28 cellular contexts compared by ENCODE assay signal in genomic region chr9:113652355-113653152, GRCh38.
DNase-seq lines count a peak whose midpoint lies in the region; ATAC-seq, FAIRE-seq and TF ChIP-seq lines count a peak whose summit lies in the region.
"Had no signal": no experiment of that assay in that cellular context is flagged by ENCODE, and none has a peak within 500 bp of the region (broad histone marks: within the 10 kb centered on the region; RNA-seq: fewer than 3 reads in every experiment).

No MANE protein-coding gene starts in this region.

- no peak overlapping the region for H2AK5ac ChIP-seq in H1 (ENCODE audit: low read depth, low read length)

- H4K5ac ChIP-seq in H1 (ENCODE audit: insufficient read length, low read depth, low read length) = no peak overlapping the region

- dilution Hi-C loops in mammary epithelial cell (cut with HindIII; ENCODE audit: low sequenced_read_pairs) = no loop called here

- H3K36me3 ChIP-seq in mammary epithelial cell (ENCODE audit: insufficient read depth, low read length) (no peaks in the 10 kb centered on the region), H1 (ENCODE audit: control insufficient read depth in 2 of 4, insufficient read depth in 4 of 4, low read length in 3 of 4) (no peaks in the 10 kb centered on the region), transverse colon (no peaks in the 10 kb centered on the region)
- H3K36me3 ChIP-seq: BE2C, heart right ventricle, ovary, upper lobe of left lung had no signal

- no peak overlapping the region for H3K14ac ChIP-seq in H1 (ENCODE audit: insufficient read length)

- H3K4me3 Mint-ChIP-seq in MCF 10A (ENCODE audit: unreplicated experiment) = no peak overlapping the region
- H3K4me3 Mint-ChIP-seq: activated CD4-positive, alpha-beta T cell treated with anti-CD3 and anti-CD28 coated beads, Interleukin-2, amount 10 ng/mL, durations not matched to agents 7 days and 5 days; activated CD8-positive, alpha-beta memory T cell treated with anti-CD3 and anti-CD28 coated beads, Interleukin-2, amount 10 ng/mL, durations not matched to agents 7 days and 5 days; activated naive CD8-positive, alpha-beta T cell treated with anti-CD3 and anti-CD28 coated beads, Interleukin-2, amount 10 ng/mL, durations not matched to agents 7 days and 5 days; activated T-helper 17 cell treated with anti-CD3 and anti-CD28 coated beads, Interleukin-2, amount 50 U/mL, for 72 hours; mesothelial cell of epicardium; naive thymus-derived CD4-positive, alpha-beta T cell; T-helper 1 cell treated with Interleukin-12 subunit alpha and Interleukin-12 subunit beta and Interleukin-4 antibody, amounts not matched to agents 30 μg/mL and 1 μg/mL, for 36 hours had no signal

- no peak overlapping the region for H4K8ac ChIP-seq in H1 (ENCODE audit: extremely low read depth, insufficient read depth, low read length)

- no peaks in the 10 kb centered on the region for H3K27me3 Mint-ChIP-seq in MCF 10A (ENCODE audit: insufficient read depth, unreplicated experiment)
- H3K27me3 Mint-ChIP-seq: activated CD4-positive, alpha-beta T cell treated with anti-CD3 and anti-CD28 coated beads, Interleukin-2, amount 10 ng/mL, durations not matched to agents 7 days and 5 days; activated CD8-positive, alpha-beta memory T cell treated with anti-CD3 and anti-CD28 coated beads, Interleukin-2, amount 10 ng/mL, durations not matched to agents 7 days and 5 days; activated T-helper 17 cell treated with anti-CD3 and anti-CD28 coated beads, Interleukin-2, amount 50 U/mL, for 72 hours; naive thymus-derived CD4-positive, alpha-beta T cell had no signal

- H3K27ac Mint-ChIP-seq in MCF 10A (ENCODE audit: low read depth, unreplicated experiment) = no peak overlapping the region
- H3K27ac Mint-ChIP-seq: activated CD4-positive, alpha-beta T cell treated with anti-CD3 and anti-CD28 coated beads, Interleukin-2, amount 10 ng/mL, durations not matched to agents 7 days and 5 days; activated CD8-positive, alpha-beta memory T cell treated with anti-CD3 and anti-CD28 coated beads, Interleukin-2, amount 10 ng/mL, durations not matched to agents 7 days and 5 days; activated naive CD8-positive, alpha-beta T cell treated with anti-CD3 and anti-CD28 coated beads, Interleukin-2, amount 10 ng/mL, durations not matched to agents 7 days and 5 days; mesothelial cell of epicardium; T-helper 1 cell treated with Interleukin-12 subunit alpha and Interleukin-12 subunit beta and Interleukin-4 antibody, amounts not matched to agents 30 μg/mL and 1 μg/mL, for 36 hours had no signal

- POLR2A ChIA-PET in MCF 10A (lab: Yijun Ruan, JAX) = interaction anchor here (0.7 to 0.8 kb wide), 2 partner anchors 25 to 74 kb away, joined by 3 read pairs; no protein-coding TSS in a partner anchor
- POLR2A ChIA-PET in H1 (lab: Charles Lee; ENCODE audit: partially characterized antibody) = interaction anchor here (2.8 to 4.5 kb wide), 2 partner anchors 50 to 59 kb away, joined by 10 to 46 read pairs; no protein-coding TSS in a partner anchor

- H3K9me3 ChIP-seq in mammary epithelial cell (replicated peaks; ENCODE audit: insufficient read depth, low read length) (no peaks in the 10 kb centered on the region), H1 (ENCODE audit: insufficient read depth in 2 of 2, low read depth in 1 of 2, low read length in 1 of 2) (no peaks in the 10 kb centered on the region), transverse colon (no peaks in the 10 kb centered on the region)
- H3K9me3 ChIP-seq: BE2C, heart right ventricle, ovary, upper lobe of left lung had no signal

- H2AFZ ChIP-seq in mammary epithelial cell (ENCODE audit: low read depth, low read length) (peak overlapping the region; percentile 43), H1 (ENCODE audit: low read length) (no peak overlapping the region)

- H3K4me3 ChIP-seq in mammary epithelial cell (replicated peaks in 1 of 3; ENCODE audit: insufficient read depth in 1 of 3, low read depth in 2 of 3, low read length in 3 of 3) = no peak overlapping the region
- no peak overlapping the region for H3K4me3 ChIP-seq in H1 (ENCODE audit: extremely low read depth in 1 of 4, insufficient read depth in 2 of 4, low read depth in 3 of 4, low read length in 4 of 4)
- no peak overlapping the region for H3K4me3 ChIP-seq in transverse colon
- H3K4me3 ChIP-seq: heart right ventricle, ovary, upper lobe of left lung had no signal

- 34% methylated on average over 5 of the region's 6 CpGs for WGBS in mammary epithelial cell (ENCODE audit: low coverage, missing lambda C conversion rate)
- WGBS in H1 (ENCODE audit: extremely low coverage in 1 of 2, insufficient coverage in 1 of 2, insufficient read length in 1 of 2, insufficient replicate concordance in 2 of 2, low coverage in 1 of 2, low lambda C conversion rate in 2 of 2, missing lambda C conversion rate in 1 of 2), 2 experiments = 84% methylated on average over 6 of the region's 6 CpGs; no CpG with 5 or more reads in 1 of the 2 experiments
- 81 to 94% methylated on average over 2 to 6 of the region's 6 CpGs for WGBS in transverse colon (ENCODE audit: low coverage in 1 of 2), 2 donors

- no peak for TF ChIP-seq RAD21 in H1 (IDR thresholded peaks at IDR 0.05 in 1 of 2, conservative IDR thresholded peaks at IDR 0.05 in 1 of 2; ENCODE audit: low read depth in 2 of 2, low read length in 2 of 2)

- H2BK15ac ChIP-seq in H1 (ENCODE audit: low read length) = 0 out of 2 replicates have a peak overlapping the region, but pooled peaks have one; percentile 38

- H3K79me1 ChIP-seq in H1 (ENCODE audit: low read depth, low read length) = no peaks in the 10 kb centered on the region

- no peak overlapping the region for H3K56ac ChIP-seq in H1 (replicated peaks; ENCODE audit: insufficient read length, low read depth, low read length)

- no peaks in the 10 kb centered on the region for H3K79me2 ChIP-seq in mammary epithelial cell (ENCODE audit: insufficient read depth, low read length)
- H3K79me2 ChIP-seq in H1 (ENCODE audit: control insufficient read depth in 1 of 2, insufficient read depth in 2 of 2, low read length in 2 of 2) = no peaks in the 10 kb centered on the region

- CTCF ChIA-PET in mammary epithelial cell (lab: Charles Lee; ENCODE audit: low non-redundant PET) (interaction anchor here (0.8 kb wide), 1 partner anchor 45 kb away, joined by 3 read pairs; no protein-coding TSS in a partner anchor), MCF 10A (lab: Yijun Ruan, JAX) (interaction anchor here (0.5 to 12.0 kb wide), 9 partner anchors 17 to 1339 kb away, joined by 3 to 341 read pairs (median 4); no protein-coding TSS in a partner anchor), H1 (lab: Charles Lee; ENCODE audit: partially characterized antibody) (interaction anchor here (1.7 to 18.7 kb wide), 4 partner anchors 28 to 110 kb away, joined by 6 to 1065 read pairs (median 62); no protein-coding TSS in a partner anchor)

- no peak for TF ChIP-seq CTCF in mammary epithelial cell (conservative IDR thresholded peaks at IDR 0.05 in 1 of 2, IDR thresholded peaks at IDR 0.05 in 1 of 2; ENCODE audit: extremely low read depth in 1 of 2, insufficient read depth in 1 of 2, low read depth in 1 of 2, low read length in 2 of 2)
- no peak for TF ChIP-seq CTCF in MCF 10A (IDR thresholded peaks at IDR 0.05; ENCODE audit: unreplicated experiment)
- no peak for TF ChIP-seq CTCF in H1 (IDR thresholded peaks at IDR 0.05; ENCODE audit: control extremely low read depth in 1 of 3, insufficient read depth in 1 of 3, low read depth in 1 of 3, low read length in 3 of 3)
- TF ChIP-seq CTCF in transverse colon (IDR thresholded peaks at IDR 0.05) = no peak

- H3K4me2 ChIP-seq in mammary epithelial cell (ENCODE audit: insufficient read depth, low read depth, low read length) (no peak overlapping the region), H1 (ENCODE audit: insufficient read depth in 1 of 2, low read depth in 2 of 2, low read length in 2 of 2) (no peak overlapping the region)

- H4K91ac ChIP-seq in H1 (replicated peaks; ENCODE audit: insufficient read length, low read length) = no peak overlapping the region

- H3K9me3 Mint-ChIP-seq in MCF 10A (ENCODE audit: unreplicated experiment) = no peaks in the 10 kb centered on the region
- H3K9me3 Mint-ChIP-seq: activated CD4-positive, alpha-beta T cell treated with anti-CD3 and anti-CD28 coated beads, Interleukin-2, amount 10 ng/mL, durations not matched to agents 7 days and 5 days; activated naive CD8-positive, alpha-beta T cell treated with anti-CD3 and anti-CD28 coated beads, Interleukin-2, amount 10 ng/mL, durations not matched to agents 7 days and 5 days; activated T-helper 17 cell treated with anti-CD3 and anti-CD28 coated beads, Interleukin-2, amount 50 U/mL, for 72 hours; mesothelial cell of epicardium; naive thymus-derived CD4-positive, alpha-beta T cell; T-helper 1 cell treated with Interleukin-12 subunit alpha and Interleukin-12 subunit beta and Interleukin-4 antibody, amounts not matched to agents 30 μg/mL and 1 μg/mL, for 36 hours had no signal

- intact Hi-C loops in mammary epithelial cell (cut with micrococcal nuclease) = no loop called here
- intact Hi-C loops in MCF 10A (cut with micrococcal nuclease) = no loop called here
- intact Hi-C loops in transverse colon (cut with DNase I; ENCODE audit: low total_unique reads) = no loop called here

- H3K27ac ChIP-seq in mammary epithelial cell (ENCODE audit: insufficient read depth, low read depth, low read length) (no peak overlapping the region), H1 (ENCODE audit: low read depth, low read length) (no peak overlapping the region), transverse colon (no peak overlapping the region)
- H3K27ac ChIP-seq: ovary, upper lobe of left lung had no signal

- H2BK5ac ChIP-seq in H1 (ENCODE audit: low read depth, low read length) = no peak overlapping the region

- no peaks in the 10 kb centered on the region for H4K20me1 ChIP-seq in mammary epithelial cell (ENCODE audit: insufficient read depth, low read length)
- H4K20me1 ChIP-seq in H1 (replicated peaks in 1 of 2; ENCODE audit: control insufficient read depth in 1 of 2, insufficient read depth in 2 of 2, low read length in 2 of 2) = peaks cover 0 to 3% of the 10 kb centered on the region in 2 experiments

- no TSS peak for BruUV-seq in mammary epithelial cell (replicated peaks; lab: Mats Ljungman, UMichigan)
- BruUV-seq in MCF 10A (replicated peaks; lab: Mats Ljungman, UMichigan) = no TSS peak

- in situ Hi-C loops in mammary epithelial cell (cut with MboI; ENCODE audit: low sequenced_read_pairs in 2 of 2) (loop anchor here (5.0 to 25.0 kb wide), 2 partner anchors 60 to 340 kb away; partner anchors contain the start of gene RNF183 (in 2 of the 2)), transverse colon (cut with MboI; ENCODE audit: low pct_ligation_motif_present in 1 of 4, low pct_unique_long_range_greater_than_20kb in 1 of 4, low sequenced_read_pairs in 3 of 4) (loop anchor here (5.0 to 25.0 kb wide), 6 partner anchors 60 to 515 kb away; partner anchors contain the start of genes CDC26 (in 2 of the 4), PRPF4 (in 2 of the 4) and RNF183 (in 2 of the 4))

- TF ChIP-seq EP300 in H1 (IDR thresholded peaks at IDR 0.05; ENCODE audit: borderline replicate concordance in 1 of 2, low read depth in 2 of 2, low read length in 2 of 2) (no peak), transverse colon (IDR thresholded peaks at IDR 0.05; ENCODE audit: low read depth) (no peak)

- no peak for FAIRE-seq in H1 (lab: Jason Lieb, UNC)
- FAIRE-seq: G401.6, H54 had no signal

- no peak overlapping the region for H2BK20ac ChIP-seq in H1 (ENCODE audit: low read length)

- no peaks in the 10 kb centered on the region for H3K4me1 Mint-ChIP-seq in MCF 10A (ENCODE audit: insufficient read depth, unreplicated experiment)

- H3K9ac ChIP-seq in mammary epithelial cell (ENCODE audit: insufficient read depth, low read length) (no peak overlapping the region), H1 (replicated peaks in 1 of 4; ENCODE audit: extremely low read depth in 1 of 4, low read depth in 3 of 4, low read length in 3 of 4) (no peak overlapping the region)

- H2BK12ac ChIP-seq in H1 (ENCODE audit: low read depth, low read length) = no peak overlapping the region

- DNase-seq in mammary epithelial cell (peak; percentile 72), MCF 10A (ENCODE audit: unreplicated experiment) (no peak), H1 (ENCODE audit: low read depth in 1 of 2, low spot score in 2 of 2) (no peak), mesenteric fat pad (ENCODE audit: low spot score) (peak; percentile 71), NCI-H187 treated with DMSO at 0.1 percent for 48 hours (lab: John Stamatoyannopoulos, UW) (no peak), transverse colon (no peak)
- DNase-seq: activated CD4-positive, alpha-beta T cell treated with anti-CD3 and anti-CD28 coated beads, Interleukin-2, amount 10 ng/mL, durations not matched to agents 7 days and 5 days; activated CD8-positive, alpha-beta memory T cell treated with anti-CD3 and anti-CD28 coated beads, Interleukin-2, amount 10 ng/mL, durations not matched to agents 7 days and 5 days; activated naive CD8-positive, alpha-beta T cell treated with anti-CD3 and anti-CD28 coated beads, Interleukin-2, amount 10 ng/mL, durations not matched to agents 7 days and 5 days; BE2C; DMS153; foreskin fibroblast; heart right ventricle; Kasumi-1; naive thymus-derived CD4-positive, alpha-beta T cell; NCI-H1048; NCI-H187; NCI-H526 treated with DMSO at 0.1 percent for 48 hours; ovary; RPMI8226 had no signal

- H3K23ac ChIP-seq in H1 (ENCODE audit: insufficient read length) = no peak overlapping the region

- H3K18ac ChIP-seq in H1 (ENCODE audit: extremely low read depth, low read length) = no peak overlapping the region

- ATAC-seq in HG03280 (IDR thresholded peaks at IDR 0.05; ENCODE audit: unreplicated experiment) = no peak
- no peak for ATAC-seq in GM21381 (IDR thresholded peaks at IDR 0.05; ENCODE audit: unreplicated experiment)
- ATAC-seq: activated CD8-positive, alpha-beta memory T cell treated with anti-CD3 and anti-CD28 coated beads, Interleukin-2, amount 10 ng/mL, durations not matched to agents 7 days and 5 days; activated T-helper 17 cell treated with anti-CD3 and anti-CD28 coated beads, Interleukin-2, amount 50 U/mL, for 72 hours; heart right ventricle; naive thymus-derived CD4-positive, alpha-beta T cell had no signal

- H2BK120ac ChIP-seq in H1 (replicated peaks; ENCODE audit: low read depth, low read length) = no peak overlapping the region

- no peak overlapping the region for H3K4ac ChIP-seq in H1 (replicated peaks; ENCODE audit: insufficient read length, low read depth, low read length)

- no peaks in the 10 kb centered on the region for H3K23me2 ChIP-seq in H1 (ENCODE audit: low read depth, low read length)

- H3K4me1 ChIP-seq in mammary epithelial cell (ENCODE audit: insufficient read depth, low read length) (peaks cover 11% of the 10 kb centered on the region), H1 (replicated peaks in 1 of 4; ENCODE audit: control insufficient read depth in 3 of 4, insufficient read depth in 4 of 4, low read length in 3 of 4) (peaks cover 0 to 18% (median 9%) of the 10 kb centered on the region in 4 experiments; a peak in 6 of 7 replicates), transverse colon (peaks cover 0 to 17% (median 5%) of the 10 kb centered on the region in 4 donors)

- TF ChIP-seq POLR2A in H1 (IDR thresholded peaks at IDR 0.05; ENCODE audit: control extremely low read depth in 1 of 2, low read depth in 2 of 2, low read length in 2 of 2) = no peak
- TF ChIP-seq POLR2A in transverse colon (IDR thresholded peaks at IDR 0.05) = no peak

- H3K27me3 ChIP-seq in mammary epithelial cell (ENCODE audit: insufficient read depth, low read length) (no peaks in the 10 kb centered on the region), H1 (replicated peaks in 1 of 4; ENCODE audit: control insufficient read depth in 3 of 4, extremely low read depth in 1 of 4, insufficient read depth in 3 of 4, low read length in 3 of 4) (peaks cover 0 to 5% (median 2%) of the 10 kb centered on the region in 4 experiments; a peak in 5 of 7 replicates), transverse colon (no peaks in the 10 kb centered on the region)
- H3K27me3 ChIP-seq: BE2C, heart right ventricle, ovary, upper lobe of left lung had no signal

- H3K36me3 Mint-ChIP-seq in MCF 10A (ENCODE audit: insufficient read depth, unreplicated experiment) = no peaks in the 10 kb centered on the region
- H3K36me3 Mint-ChIP-seq: activated CD8-positive, alpha-beta memory T cell treated with anti-CD3 and anti-CD28 coated beads, Interleukin-2, amount 10 ng/mL, durations not matched to agents 7 days and 5 days; activated naive CD8-positive, alpha-beta T cell treated with anti-CD3 and anti-CD28 coated beads, Interleukin-2, amount 10 ng/mL, durations not matched to agents 7 days and 5 days; mesothelial cell of epicardium; naive thymus-derived CD4-positive, alpha-beta T cell had no signal

Comparison
In these comparisons a context has a peak if more than half of its experiments do, and no peak if none do; other contexts are left out.
1. DNase-seq: peak in mammary epithelial cell (single experiment) and mesenteric fat pad (single experiment); none in MCF 10A (single experiment), H1 (0 of 2), NCI-H187 treated with DMSO at 0.1 percent for 48 hours (single experiment) and transverse colon (single experiment).